Comparison of ENCODE assay signal across 27 cellular contexts in the genomic region with DNA sequence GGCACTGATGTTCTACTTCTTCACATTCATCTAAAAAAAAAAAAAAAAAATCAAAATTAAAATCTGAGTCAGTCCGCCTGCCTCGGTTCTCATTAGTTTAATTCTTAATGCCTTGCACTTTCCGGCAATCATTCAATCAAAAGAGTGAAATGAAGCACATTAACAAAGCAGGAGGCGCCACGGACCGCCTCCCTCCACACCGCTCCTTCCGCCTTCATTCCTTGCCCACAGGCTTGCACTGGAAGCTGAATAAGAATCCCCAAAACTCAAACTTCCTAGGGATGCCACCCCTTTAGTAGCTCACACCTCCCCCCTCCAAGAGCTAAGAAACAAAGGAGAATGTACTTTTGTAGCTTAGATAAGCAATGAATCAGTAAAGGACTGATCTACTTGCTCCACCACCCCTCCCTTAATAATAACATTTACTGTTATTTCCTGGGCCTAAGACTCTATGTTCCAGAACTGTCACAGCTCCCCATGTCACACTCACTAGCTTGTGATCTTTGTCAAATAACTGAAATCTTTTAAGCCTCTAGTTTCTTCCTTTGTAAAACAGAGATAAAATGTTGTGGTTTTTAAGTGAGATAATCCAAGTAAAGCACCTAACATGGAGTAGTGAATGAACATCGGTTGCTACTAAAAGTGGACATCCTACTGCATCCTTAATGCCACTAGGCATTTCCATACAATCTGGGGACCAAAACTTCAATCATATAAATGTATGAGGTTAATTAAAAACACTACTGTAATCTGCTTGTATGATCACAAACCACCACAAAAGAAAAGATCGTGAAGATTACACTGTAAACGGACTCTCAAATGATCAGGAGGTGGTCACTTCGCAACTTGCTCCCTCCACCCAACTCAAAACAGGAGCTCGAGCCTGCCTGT. TPM values are rescaled to one million over a fixed set of nuclear protein-coding genes. Genes with fewer than 3 reads are reported as not detected.
DNase-seq lines count a peak whose midpoint lies in the region; ATAC-seq and TF ChIP-seq lines count a peak whose summit lies in the region.
"Had no signal": no experiment of that assay in that cellular context is flagged by ENCODE, and none has a peak within 500 bp of the region (broad histone marks: within the 10 kb centered on the region; RNA-seq: fewer than 3 reads in every experiment).

No MANE protein-coding gene starts in this region.

- H3K36me3 Mint-ChIP-seq in activated T-cell treated with anti-CD3 and anti-CD28 coated beads, Interleukin-2, amount 50 U/mL, for 72 hours (ENCODE audit: insufficient read depth in 2 of 2): peaks cover 10 to 42% of the 10 kb centered on the region in 2 donors
- H3K36me3 Mint-ChIP-seq in activated T-cell treated with anti-CD3 and anti-CD28 coated beads, Interleukin-2, amount 50 U/mL, for 4 hours (ENCODE audit: insufficient read depth): peaks cover 63% of the 10 kb centered on the region
- H3K36me3 Mint-ChIP-seq in activated T-helper 2 cell treated with anti-CD3 and anti-CD28 coated beads, Interferon-gamma antibody, Interleukin-2, Interleukin-4, amounts not matched to agents 10 μg/mL and 5 μg/mL and 100 μg/mL, durations not matched to agents 14 hours and 24 hours and 36 hours (ENCODE audit: low read depth): peaks cover 94% of the 10 kb centered on the region
- peaks cover 13 to 97% (median 29%) of the 10 kb centered on the region in 3 donors for H3K36me3 Mint-ChIP-seq in naive thymus-derived CD8-positive, alpha-beta T cell

- no peak overlapping the region for H3K4me3 ChIP-seq in Jurkat, Clone E6-1 (ENCODE audit: low read length)
- H3K4me3 ChIP-seq: dorsolateral prefrontal cortex, left ventricle myocardium inferior, Peyer's patch, skin epidermis, upper lobe of right lung had no signal

- peaks cover 3% of the 10 kb centered on the region for H3K4me1 Mint-ChIP-seq in activated T-cell treated with anti-CD3 and anti-CD28 coated beads, Interleukin-2, amount 50 U/mL, for 72 hours (ENCODE audit: low read depth)
- peaks cover 5% of the 10 kb centered on the region for H3K4me1 Mint-ChIP-seq in activated T-cell treated with anti-CD3 and anti-CD28 coated beads, Interleukin-2, amount 50 U/mL, for 4 hours (ENCODE audit: low read depth)
- H3K4me1 Mint-ChIP-seq in activated T-helper 2 cell treated with anti-CD3 and anti-CD28 coated beads, Interferon-gamma antibody, Interleukin-2, Interleukin-4, amounts not matched to agents 10 μg/mL and 5 μg/mL and 100 μg/mL, durations not matched to agents 14 hours and 24 hours and 36 hours (ENCODE audit: low read depth): peaks cover 19% of the 10 kb centered on the region
- H3K4me1 Mint-ChIP-seq in naive thymus-derived CD8-positive, alpha-beta T cell: peaks cover 4 to 12% (median 7%) of the 10 kb centered on the region in 4 donors

- DNase-seq in activated T-cell treated with anti-CD3 and anti-CD28 coated beads, Interleukin-2, amount 50 U/mL, for 72 hours: no peak
- DNase-seq in activated T-cell treated with anti-CD3 and anti-CD28 coated beads, Interleukin-2, amount 50 U/mL, for 4 hours: no peak
- DNase-seq in Jurkat, Clone E6-1 (ENCODE audit: low read depth, low spot score): peak; percentile 36
- no peak for DNase-seq in activated T-helper 2 cell treated with anti-CD3 and anti-CD28 coated beads, Interferon-gamma antibody, Interleukin-2, Interleukin-4, amounts not matched to agents 10 μg/mL and 5 μg/mL and 100 μg/mL, durations not matched to agents 14 hours and 24 hours and 36 hours (ENCODE audit: low spot score)
- no peak for DNase-seq in naive thymus-derived CD8-positive, alpha-beta T cell
- DNase-seq in GM10248 (ENCODE audit: extremely low spot score) (no peak), GM19238 (ENCODE audit: insufficient read length, low spot score) (no peak)
- no peak for DNase-seq in stimulated activated CD4-positive, alpha-beta T cell treated with anti-CD3 and anti-CD28 coated beads, Interleukin-1b, Interleukin-23, amount 100 ng/mL, for 48 hours
- DNase-seq: ACHN; activated CD4-positive, alpha-beta T cell treated with anti-CD3 and anti-CD28 coated beads, Interleukin-2, amount 50 U/mL, for 48 hours; activated CD4-positive, CD25-positive, alpha-beta regulatory T cell; DMS79; dorsolateral prefrontal cortex; GF-D8; H9; islet precursor cell; KBM-7; left ventricle myocardium inferior; mesendoderm; NCI-H1105; NCI-H1930; NCI-H524 treated with DMSO at 0.1 percent for 48 hours; Peyer's patch; SIG-M5; substantia nigra; upper lobe of right lung had no signal

- no peak for TF ChIP-seq CTCF in GM10248 (IDR thresholded peaks at IDR 0.05; ENCODE audit: control extremely low read depth, extremely low read depth, low read depth, missing control alignments)

- CTCF ChIA-PET in GM10248 (lab: Yijun Ruan, JAX): interaction anchor here (0.9 to 1.9 kb wide), 5 partner anchors 15 to 22 kb away, joined by 3 to 7 read pairs (median 3); no protein-coding TSS in a partner anchor

- POLR2A ChIA-PET in naive thymus-derived CD8-positive, alpha-beta T cell (lab: Charles Lee): no interaction called here
- POLR2A ChIA-PET in GM10248 (lab: Yijun Ruan, JAX): no interaction called here

- ATAC-seq in activated T-cell treated with anti-CD3 and anti-CD28 coated beads, Interleukin-2, amount 50 U/mL, for 72 hours (replicated peaks in 1 of 2): no peak
- ATAC-seq in activated T-cell treated with anti-CD3 and anti-CD28 coated beads, Interleukin-2, amount 50 U/mL, for 4 hours: no peak
- ATAC-seq in naive thymus-derived CD8-positive, alpha-beta T cell: no peak
- ATAC-seq: upper lobe of right lung had no signal

- peak overlapping the region; percentile 87 for H3K27ac Mint-ChIP-seq in activated T-cell treated with anti-CD3 and anti-CD28 coated beads, Interleukin-2, amount 50 U/mL, for 72 hours
- H3K27ac Mint-ChIP-seq in activated T-helper 2 cell treated with anti-CD3 and anti-CD28 coated beads, Interferon-gamma antibody, Interleukin-2, Interleukin-4, amounts not matched to agents 10 μg/mL and 5 μg/mL and 100 μg/mL, durations not matched to agents 14 hours and 24 hours and 36 hours: peak overlapping the region; percentile 56
- peak overlapping the region in 9 of 10 donors; percentile 6 to 88 (median 25) for H3K27ac Mint-ChIP-seq in naive thymus-derived CD8-positive, alpha-beta T cell
- H3K27ac Mint-ChIP-seq: H9 had no signal

- H3K27me3 Mint-ChIP-seq in activated T-cell treated with anti-CD3 and anti-CD28 coated beads, Interleukin-2, amount 50 U/mL, for 72 hours (ENCODE audit: low read depth): no peaks in the 10 kb centered on the region
- no peaks in the 10 kb centered on the region for H3K27me3 Mint-ChIP-seq in activated T-cell treated with anti-CD3 and anti-CD28 coated beads, Interleukin-2, amount 50 U/mL, for 4 hours (ENCODE audit: low read depth)
- H3K27me3 Mint-ChIP-seq in activated T-helper 2 cell treated with anti-CD3 and anti-CD28 coated beads, Interferon-gamma antibody, Interleukin-2, Interleukin-4, amounts not matched to agents 10 μg/mL and 5 μg/mL and 100 μg/mL, durations not matched to agents 14 hours and 24 hours and 36 hours (ENCODE audit: low read depth): no peaks in the 10 kb centered on the region
- H3K27me3 Mint-ChIP-seq in naive thymus-derived CD8-positive, alpha-beta T cell: no peaks in the 10 kb centered on the region

- intact Hi-C loops in activated T-helper 2 cell treated with anti-CD3 and anti-CD28 coated beads, Interferon-gamma antibody, Interleukin-2, Interleukin-4, amounts not matched to agents 10 μg/mL and 5 μg/mL and 100 μg/mL, durations not matched to agents 14 hours and 24 hours and 36 hours (cut with micrococcal nuclease): no loop called here

- H3K9me3 Mint-ChIP-seq in activated T-cell treated with anti-CD3 and anti-CD28 coated beads, Interleukin-2, amount 50 U/mL, for 72 hours: no peaks in the 10 kb centered on the region
- no peaks in the 10 kb centered on the region for H3K9me3 Mint-ChIP-seq in activated T-cell treated with anti-CD3 and anti-CD28 coated beads, Interleukin-2, amount 50 U/mL, for 4 hours
- no peaks in the 10 kb centered on the region for H3K9me3 Mint-ChIP-seq in activated T-helper 2 cell treated with anti-CD3 and anti-CD28 coated beads, Interferon-gamma antibody, Interleukin-2, Interleukin-4, amounts not matched to agents 10 μg/mL and 5 μg/mL and 100 μg/mL, durations not matched to agents 14 hours and 24 hours and 36 hours
- no peaks in the 10 kb centered on the region for H3K9me3 Mint-ChIP-seq in naive thymus-derived CD8-positive, alpha-beta T cell
- H3K9me3 Mint-ChIP-seq: H9 had no signal

- no peak overlapping the region for H3K4me3 Mint-ChIP-seq in activated T-cell treated with anti-CD3 and anti-CD28 coated beads, Interleukin-2, amount 50 U/mL, for 72 hours
- no peak overlapping the region for H3K4me3 Mint-ChIP-seq in activated T-cell treated with anti-CD3 and anti-CD28 coated beads, Interleukin-2, amount 50 U/mL, for 4 hours
- H3K4me3 Mint-ChIP-seq in activated T-helper 2 cell treated with anti-CD3 and anti-CD28 coated beads, Interferon-gamma antibody, Interleukin-2, Interleukin-4, amounts not matched to agents 10 μg/mL and 5 μg/mL and 100 μg/mL, durations not matched to agents 14 hours and 24 hours and 36 hours (ENCODE audit: low read depth): no peak overlapping the region
- H3K4me3 Mint-ChIP-seq in naive thymus-derived CD8-positive, alpha-beta T cell: no peak overlapping the region
- H3K4me3 Mint-ChIP-seq: H9 had no signal

RNA-seq across cellular contexts. Expression of a gene that starts 27.4 kb away (rescaled TPM):
- total RNA-seq in activated T-cell treated with anti-CD3 and anti-CD28 coated beads, Interleukin-2, amount 50 U/mL, for 72 hours: 10 to 100 TPM; 70.1 to 96.9 TPM
- 10 to 100 TPM; 59.7 to 73.2 (median 60.9) TPM for total RNA-seq in activated T-cell treated with anti-CD3 and anti-CD28 coated beads, Interleukin-2, amount 50 U/mL, for 4 hours
- 37.8 TPM for polyA plus RNA-seq in Jurkat, Clone E6-1 (2012; ENCODE audit: insufficient read depth, insufficient read length)
- total RNA-seq in activated T-helper 2 cell treated with anti-CD3 and anti-CD28 coated beads, Interferon-gamma antibody, Interleukin-2, Interleukin-4, amounts not matched to agents 10 μg/mL and 5 μg/mL and 100 μg/mL, durations not matched to agents 14 hours and 24 hours and 36 hours: 70.9 and 74.8 TPM in 2 replicates
- 100 to 1,000 TPM; 102 to 113 TPM for total RNA-seq in naive thymus-derived CD8-positive, alpha-beta T cell
- 10 to 100 TPM; 29.3 to 40.8 (median 36.3) TPM for polyA plus RNA-seq in naive thymus-derived CD8-positive, alpha-beta T cell

RNA-seq across cellular contexts. Expression of a gene that starts 53.1 kb away (rescaled TPM):
- total RNA-seq in activated T-cell treated with anti-CD3 and anti-CD28 coated beads, Interleukin-2, amount 50 U/mL, for 72 hours: 10 to 100 TPM; 45.2 to 57.1 TPM
- total RNA-seq in activated T-cell treated with anti-CD3 and anti-CD28 coated beads, Interleukin-2, amount 50 U/mL, for 4 hours: 100 to 1,000 TPM; 113 to 126 (median 120) TPM
- polyA plus RNA-seq in Jurkat, Clone E6-1 (2012; ENCODE audit: insufficient read depth, insufficient read length): 26.0 TPM
- 62.0 and 66.1 TPM in 2 replicates for total RNA-seq in activated T-helper 2 cell treated with anti-CD3 and anti-CD28 coated beads, Interferon-gamma antibody, Interleukin-2, Interleukin-4, amounts not matched to agents 10 μg/mL and 5 μg/mL and 100 μg/mL, durations not matched to agents 14 hours and 24 hours and 36 hours
- total RNA-seq in naive thymus-derived CD8-positive, alpha-beta T cell: 10 to 100 TPM; 50.6 to 50.9 TPM
- polyA plus RNA-seq in naive thymus-derived CD8-positive, alpha-beta T cell: 10 to 100 TPM; 11.0 to 14.1 (median 12.1) TPM

Comparison
In these comparisons a context has a peak if more than half of its experiments do, and no peak if none do; other contexts are left out.
1. H3K27ac Mint-ChIP-seq: peak in every context shown above with its lines; median percentile 87 in activated T-cell treated with anti-CD3 and anti-CD28 coated beads, Interleukin-2, amount 50 U/mL, for 72 hours; 56 in activated T-helper 2 cell treated with anti-CD3 and anti-CD28 coated beads, Interferon-gamma antibody, Interleukin-2, Interleukin-4, amounts not matched to agents 10 μg/mL and 5 μg/mL and 100 μg/mL, durations not matched to agents 14 hours and 24 hours and 36 hours; 25 in naive thymus-derived CD8-positive, alpha-beta T cell.